Comparison of ENCODE assay signal across 9 cellular contexts in genomic region chr1:21623411-21623961, GRCh38. TPM values are rescaled to one million over a fixed set of nuclear protein-coding genes. Genes with fewer than 3 reads are reported as not detected.
A peak's percentile ranks its signal among the peaks of the same experiment; 100 is the strongest.
DNase-seq lines count a peak whose midpoint lies in the region; ATAC-seq and TF ChIP-seq lines count a peak whose summit lies in the region.
"Had no signal": no experiment of that assay in that cellular context is flagged by ENCODE, and none has a peak within 500 bp of the region (broad histone marks: within the 10 kb centered on the region; RNA-seq: fewer than 3 reads in every experiment).

No MANE protein-coding gene starts in this region.

- H3K9me3 ChIP-seq in neuronal stem cell (replicated peaks in 1 of 2; ENCODE audit: control insufficient read depth in 2 of 2, insufficient read depth in 1 of 2, low read depth in 1 of 2, low read length in 2 of 2) = no peaks in the 10 kb centered on the region

- peak overlapping the region; percentile 47 for H3K14ac ChIP-seq in neuronal stem cell (ENCODE audit: low read length)

- H3K36me3 ChIP-seq in neuronal stem cell (replicated peaks in 1 of 2; ENCODE audit: control insufficient read depth in 2 of 2, insufficient read depth in 2 of 2, low read length in 2 of 2) = no peaks in the 10 kb centered on the region

- WGBS in neuronal stem cell (ENCODE audit: extremely low coverage in 2 of 2, insufficient read length in 2 of 2, insufficient replicate concordance in 1 of 2), 2 donors = no CpG with 5 or more reads among the region's 10 CpGs

- H3K27me3 ChIP-seq in neuronal stem cell (ENCODE audit: control insufficient read depth in 3 of 3, insufficient read depth in 3 of 3, low read depth in 1 of 3, low read length in 3 of 3) = peaks cover 0 to 55% (median 19%) of the 10 kb centered on the region in 3 experiments

- H3K4me3 Mint-ChIP-seq in central memory CD8-positive, alpha-beta T cell = peak overlapping the region; percentile 51

- peak overlapping the region; percentile 46 for H2BK12ac ChIP-seq in neuronal stem cell (ENCODE audit: low read length)

- no peak overlapping the region for H2BK5ac ChIP-seq in neuronal stem cell (ENCODE audit: low read length)

- H3K4me1 Mint-ChIP-seq in central memory CD8-positive, alpha-beta T cell = no peaks in the 10 kb centered on the region

- H4K8ac ChIP-seq in neuronal stem cell (ENCODE audit: low read depth, low read length) = no peak overlapping the region

- H2AFZ ChIP-seq in neuronal stem cell (ENCODE audit: low read length) = no peak overlapping the region

- peak; percentile 59 for DNase-seq in DMS79 (lab: John Stamatoyannopoulos, UW)
- peak; percentile 90 for DNase-seq in NCI-H2029 (lab: John Stamatoyannopoulos, UW)
- DNase-seq in central memory CD8-positive, alpha-beta T cell (ENCODE audit: low spot score in 2 of 2) = no peak
- DNase-seq in neuronal stem cell (ENCODE audit: low spot score) = no peak
- no peak for DNase-seq in OCI-M1 (lab: John Stamatoyannopoulos, UW)
- no peak for DNase-seq in NCI-H526 treated with DMSO at 0.1 percent for 48 hours (lab: John Stamatoyannopoulos, UW)
- DNase-seq: nucleus accumbens had no signal

- H3K27ac Mint-ChIP-seq in central memory CD8-positive, alpha-beta T cell (ENCODE audit: low read depth) = no peak overlapping the region

- no peak overlapping the region for H4K91ac ChIP-seq in neuronal stem cell (ENCODE audit: low read depth, low read length, poor library complexity)

- H3K79me1 ChIP-seq in neuronal stem cell (ENCODE audit: low read depth, low read length) = no peaks in the 10 kb centered on the region

- H3K4me3 ChIP-seq in neuronal stem cell (ENCODE audit: low read length in 2 of 2) = no peak overlapping the region

- ATAC-seq in central memory CD8-positive, alpha-beta T cell (replicated peaks; ENCODE audit: extremely low read depth, poor library complexity, severe bottlenecking) = no peak
- ATAC-seq in HG02623 (IDR thresholded peaks at IDR 0.05; ENCODE audit: unreplicated experiment) = no peak
- no peak for ATAC-seq in GM18505 (IDR thresholded peaks at IDR 0.05; ENCODE audit: unreplicated experiment)

- H3K9me3 Mint-ChIP-seq in central memory CD8-positive, alpha-beta T cell = no peaks in the 10 kb centered on the region

- H3K23ac ChIP-seq in neuronal stem cell (ENCODE audit: low read depth, low read length, poor library complexity) = no peak overlapping the region

- no peak for TF ChIP-seq POLR2A in GM18505 (IDR thresholded peaks at IDR 0.05; ENCODE audit: borderline replicate concordance, extremely low read depth, insufficient read depth, insufficient read length)

- H2AK5ac ChIP-seq in neuronal stem cell (ENCODE audit: low read depth, low read length) = peak overlapping the region; percentile 97

- H3K27me3 Mint-ChIP-seq in central memory CD8-positive, alpha-beta T cell = peaks cover 53% of the 10 kb centered on the region

- no peaks in the 10 kb centered on the region for H3K36me3 Mint-ChIP-seq in central memory CD8-positive, alpha-beta T cell (ENCODE audit: insufficient read depth)

- no peak overlapping the region for H3K18ac ChIP-seq in neuronal stem cell (ENCODE audit: low read length)

- no peak overlapping the region for H3K27ac ChIP-seq in neuronal stem cell (replicated peaks; ENCODE audit: low read length)

- peak overlapping the region; percentile 0 for H2BK15ac ChIP-seq in neuronal stem cell (ENCODE audit: low read length)

- peak overlapping the region; percentile 54 for H3K9ac ChIP-seq in neuronal stem cell (ENCODE audit: low read depth, low read length, poor library complexity)

- H3K4me2 ChIP-seq in neuronal stem cell (ENCODE audit: insufficient read depth, low read length, poor library complexity, severe bottlenecking) = no peak overlapping the region

- H3K4ac ChIP-seq in neuronal stem cell (ENCODE audit: low read length) = no peak overlapping the region

- peaks cover 11 to 12% of the 10 kb centered on the region in 2 donors for H3K4me1 ChIP-seq in neuronal stem cell (ENCODE audit: control insufficient read depth in 2 of 2, insufficient read depth in 1 of 2, low read depth in 1 of 2, low read length in 2 of 2)

- H2BK120ac ChIP-seq in neuronal stem cell (ENCODE audit: low read depth, low read length) = no peak overlapping the region

RNA-seq across cellular contexts. Expression of gene RAP1GAP, which starts 45.7 kb away (rescaled TPM):
- polyA plus RNA-seq in neuronal stem cell (2013, experiment 1 of 2) = 3.2 TPM
- polyA plus RNA-seq in neuronal stem cell (2013, experiment 2 of 2) = 3.1 TPM

Comparison
In these comparisons a context has a peak if more than half of its experiments do, and no peak if none do; other contexts are left out.
1. DNase-seq: peak in DMS79 (single experiment) and NCI-H2029 (single experiment); none in central memory CD8-positive, alpha-beta T cell (0 of 2), neuronal stem cell (single experiment), OCI-M1 (single experiment) and NCI-H526 treated with DMSO at 0.1 percent for 48 hours (single experiment).